ENCODE assay signal across 27 cellular contexts in genomic region chrX:152658302-152658701, GRCh38. TPM values are rescaled to one million over a fixed set of nuclear protein-coding genes. Genes with fewer than 3 reads are reported as not detected.
DNase-seq lines count a peak whose midpoint lies in the region; ATAC-seq and TF ChIP-seq lines count a peak whose summit lies in the region.
"Had no signal": no experiment of that assay in that cellular context is flagged by ENCODE, and none has a peak within 500 bp of the region (broad histone marks: within the 10 kb centered on the region; RNA-seq: fewer than 3 reads in every experiment).

No MANE protein-coding gene starts in this region.

- no peak overlapping the region for H2BK15ac ChIP-seq in mesenchymal stem cell (ENCODE audit: low read depth, poor library complexity, severe bottlenecking)

- H3K36me3 Mint-ChIP-seq in endodermal cell (ENCODE audit: low read depth) (no peaks in the 10 kb centered on the region), CD14-positive monocyte (no peaks in the 10 kb centered on the region)
- H3K36me3 Mint-ChIP-seq: activated CD8-positive, alpha-beta memory T cell treated with anti-CD3 and anti-CD28 coated beads, Interleukin-2, amount 10 ng/mL, durations not matched to agents 7 days and 5 days; activated naive CD4-positive, alpha-beta T cell treated with anti-CD3 and anti-CD28 coated beads, Interleukin-2, amount 50 U/mL, for 72 hours had no signal

- H3K23ac ChIP-seq in mesenchymal stem cell (ENCODE audit: low read length in 2 of 2): no peak overlapping the region

- no peaks in the 10 kb centered on the region for H3F3A ChIP-seq in OCI-LY1 (ENCODE audit: insufficient read depth, low read length)

- no peaks in the 10 kb centered on the region for H4K20me1 ChIP-seq in OCI-LY1 (ENCODE audit: insufficient read depth, low read length)

- H3K4me1 Mint-ChIP-seq in endodermal cell: no peaks in the 10 kb centered on the region
- H3K4me1 Mint-ChIP-seq in CD14-positive monocyte: no peaks in the 10 kb centered on the region
- H3K4me1 Mint-ChIP-seq: activated CD4-positive, alpha-beta T cell treated with anti-CD3 and anti-CD28 coated beads, Interleukin-2, amount 10 ng/mL, durations not matched to agents 7 days and 5 days; activated CD8-positive, alpha-beta memory T cell treated with anti-CD3 and anti-CD28 coated beads, Interleukin-2, amount 10 ng/mL, durations not matched to agents 7 days and 5 days had no signal

- no peaks in the 10 kb centered on the region for H3K27me3 Mint-ChIP-seq in endodermal cell (ENCODE audit: insufficient read depth)
- H3K27me3 Mint-ChIP-seq in CD14-positive monocyte (ENCODE audit: low read depth in 3 of 3): peaks cover 1 to 2% (median 2%) of the 10 kb centered on the region in 3 donors
- H3K27me3 Mint-ChIP-seq: activated CD4-positive, alpha-beta T cell treated with anti-CD3 and anti-CD28 coated beads, Interleukin-2, amount 10 ng/mL, durations not matched to agents 7 days and 5 days; activated CD8-positive, alpha-beta memory T cell treated with anti-CD3 and anti-CD28 coated beads, Interleukin-2, amount 10 ng/mL, durations not matched to agents 7 days and 5 days had no signal

- H3K4ac ChIP-seq in mesenchymal stem cell (ENCODE audit: low read depth in 1 of 2, low read length in 2 of 2): no peak overlapping the region

- H2AFZ ChIP-seq in OCI-LY1 (ENCODE audit: low read length) (no peak overlapping the region), mesenchymal stem cell (ENCODE audit: low read depth, low read length) (no peak overlapping the region)

- H3K9me3 Mint-ChIP-seq in endodermal cell (peaks cover 36% of the 10 kb centered on the region), CD14-positive monocyte (no peaks in the 10 kb centered on the region)
- H3K9me3 Mint-ChIP-seq: activated CD4-positive, alpha-beta T cell treated with anti-CD3 and anti-CD28 coated beads, Interleukin-2, amount 10 ng/mL, durations not matched to agents 7 days and 5 days; activated naive CD4-positive, alpha-beta T cell treated with anti-CD3 and anti-CD28 coated beads, Interleukin-2, amount 50 U/mL, for 72 hours; activated T-helper 1 cell treated with anti-CD3 and anti-CD28 coated beads, Interleukin-12 subunit alpha, Interleukin-12 subunit beta, Interleukin-2, Interleukin-4 antibody, amounts not matched to agents 30 ng/mL and 10 ng/mL and 1 ng/mL, durations not matched to agents 14 hours and 24 hours and 36 hours had no signal

- CTCF ChIA-PET in A673 (lab: Charles Lee): no interaction called here

- H3K27ac ChIP-seq in A673 (ENCODE audit: low read depth, low read length, poor library complexity, severe bottlenecking) (no peak overlapping the region), OCI-LY1 (ENCODE audit: low read depth, low read length, poor library complexity, severe bottlenecking) (no peak overlapping the region), endodermal cell (ENCODE audit: low read depth, low read length) (no peak overlapping the region), mesenchymal stem cell (ENCODE audit: low read length, poor library complexity, severe bottlenecking) (no peak overlapping the region)
- H3K27ac ChIP-seq: thoracic aorta had no signal

- POLR2A ChIA-PET in A673 (lab: Charles Lee; ENCODE audit: low non-redundant PET): no interaction called here

- H3K14ac ChIP-seq in mesenchymal stem cell (ENCODE audit: low read length in 2 of 2): no peak overlapping the region

- H3K9me2 ChIP-seq in OCI-LY1 (ENCODE audit: low read depth, low read length): no peaks in the 10 kb centered on the region

- H3K4me1 ChIP-seq in A673 (ENCODE audit: insufficient read depth, low read length, poor library complexity, severe bottlenecking) (no peaks in the 10 kb centered on the region), OCI-LY1 (ENCODE audit: insufficient read depth, low read length, severe bottlenecking) (no peaks in the 10 kb centered on the region), endodermal cell (ENCODE audit: control insufficient read depth, insufficient read depth, low read length) (no peaks in the 10 kb centered on the region), mesenchymal stem cell (ENCODE audit: control insufficient read depth, insufficient read depth, low read depth, low read length) (no peaks in the 10 kb centered on the region)

- H3K18ac ChIP-seq in mesenchymal stem cell (ENCODE audit: low read depth in 1 of 2, low read length in 2 of 2): no peak overlapping the region

- no peak overlapping the region for H3K4me3 Mint-ChIP-seq in endodermal cell
- H3K4me3 Mint-ChIP-seq in CD14-positive monocyte: peak overlapping the region in 1 of 2 donors; percentile 54
- H3K4me3 Mint-ChIP-seq: activated CD4-positive, alpha-beta T cell treated with anti-CD3 and anti-CD28 coated beads, Interleukin-2, amount 10 ng/mL, durations not matched to agents 7 days and 5 days; activated CD8-positive, alpha-beta memory T cell treated with anti-CD3 and anti-CD28 coated beads, Interleukin-2, amount 10 ng/mL, durations not matched to agents 7 days and 5 days; activated T-helper 1 cell treated with anti-CD3 and anti-CD28 coated beads, Interleukin-12 subunit alpha, Interleukin-12 subunit beta, Interleukin-2, Interleukin-4 antibody, amounts not matched to agents 30 ng/mL and 10 ng/mL and 1 ng/mL, durations not matched to agents 14 hours and 24 hours and 36 hours had no signal

- H3K4me3 ChIP-seq in A673 (ENCODE audit: low read depth, low read length, poor library complexity, severe bottlenecking): no peak overlapping the region
- H3K4me3 ChIP-seq in OCI-LY1 (ENCODE audit: low read depth, low read length, poor library complexity, severe bottlenecking): no peak overlapping the region
- H3K4me3 ChIP-seq in endodermal cell (ENCODE audit: low read length): no peak overlapping the region
- no peak overlapping the region for H3K4me3 ChIP-seq in mesenchymal stem cell (ENCODE audit: insufficient read depth in 1 of 2, low read depth in 1 of 2, low read length in 2 of 2)
- H3K4me3 ChIP-seq: lung, smooth muscle cell, thoracic aorta had no signal

- no peak overlapping the region for H2BK5ac ChIP-seq in mesenchymal stem cell (ENCODE audit: low read depth, low read length, poor library complexity, severe bottlenecking)

- H3K27me3 ChIP-seq in A673 (replicated peaks; ENCODE audit: insufficient read depth, low read depth, low read length, poor library complexity): peaks cover 8% of the 10 kb centered on the region
- H3K27me3 ChIP-seq in OCI-LY1 (ENCODE audit: insufficient read depth, low read length): no peaks in the 10 kb centered on the region
- no peaks in the 10 kb centered on the region for H3K27me3 ChIP-seq in endodermal cell (ENCODE audit: control insufficient read depth, insufficient read depth, low read length, poor library complexity, severe bottlenecking)
- H3K27me3 ChIP-seq in mesenchymal stem cell (ENCODE audit: control insufficient read depth in 1 of 2, insufficient read depth in 1 of 2, low read length in 2 of 2): peaks cover 0 to 36% of the 10 kb centered on the region in 2 experiments

- intact Hi-C loops in A673 (cut with micrococcal nuclease; ENCODE audit: unreplicated experiment) (no loop called here), CD14-positive monocyte (cut with micrococcal nuclease) (no loop called here)

- no peaks in the 10 kb centered on the region for H3K79me2 ChIP-seq in OCI-LY1 (ENCODE audit: insufficient read depth, low read length)

- H3K4me2 ChIP-seq in OCI-LY1 (ENCODE audit: low read length): no peak overlapping the region
- H3K4me2 ChIP-seq in mesenchymal stem cell (ENCODE audit: low read length, poor library complexity, severe bottlenecking): no peak overlapping the region
- H3K4me2 ChIP-seq: smooth muscle cell had no signal

- no peak for ATAC-seq in activated CD4-positive, CD25-positive, alpha-beta regulatory T cell treated with anti-CD3 and anti-CD28 coated beads, Interleukin-2, amount 50 U/mL, for 24 hours
- ATAC-seq: activated CD8-positive, alpha-beta memory T cell treated with anti-CD3 and anti-CD28 coated beads, Interleukin-2, amount 10 ng/mL, durations not matched to agents 7 days and 5 days; activated naive CD4-positive, alpha-beta T cell treated with anti-CD3 and anti-CD28 coated beads, Interleukin-2, amount 50 U/mL, for 72 hours had no signal

- no peak overlapping the region for H2AK5ac ChIP-seq in mesenchymal stem cell (ENCODE audit: low read length, severe bottlenecking)

- no peak overlapping the region for H2BK120ac ChIP-seq in mesenchymal stem cell (ENCODE audit: low read depth, low read length)

- no peak overlapping the region for H4K91ac ChIP-seq in mesenchymal stem cell (ENCODE audit: low read length)

- H3K79me1 ChIP-seq in mesenchymal stem cell (replicated peaks; ENCODE audit: low read length, poor library complexity, severe bottlenecking): no peaks in the 10 kb centered on the region

- TF ChIP-seq CTCF in A673 (conservative IDR thresholded peaks at IDR 0.05; ENCODE audit: low read depth, low read length): peak; percentile 35; the same call in 1 of the 2 replicates
- TF ChIP-seq CTCF in GM12873 (IDR thresholded peaks at IDR 0.05; ENCODE audit: insufficient read depth, low read depth, low read length, missing control alignments): peak; percentile 22
- TF ChIP-seq CTCF in OCI-LY1 (IDR thresholded peaks at IDR 0.05; ENCODE audit: low read length): peak; percentile 34; the same call in 1 of the 2 replicates
- peak; percentile 64 for TF ChIP-seq CTCF in endodermal cell (conservative IDR thresholded peaks at IDR 0.05)
- TF ChIP-seq CTCF in CD14-positive monocyte (IDR thresholded peaks at IDR 0.05): no peak

- H2BK12ac ChIP-seq in mesenchymal stem cell (ENCODE audit: low read length in 2 of 2): no peak overlapping the region

- 67% methylated on average over 2 of the region's 2 CpGs; no CpG with 5 or more reads in 1 of the 2 experiments for WGBS in endodermal cell (ENCODE audit: insufficient coverage in 1 of 2, insufficient read length in 1 of 2), 2 experiments
- 0% methylated on average over 1 of the region's 2 CpGs for WGBS in mesenchymal stem cell

- H3K9me3 ChIP-seq in A673 (ENCODE audit: low read depth, low read length, poor library complexity, severe bottlenecking): no peaks in the 10 kb centered on the region
- no peaks in the 10 kb centered on the region for H3K9me3 ChIP-seq in OCI-LY1 (ENCODE audit: low read length)
- no peaks in the 10 kb centered on the region for H3K9me3 ChIP-seq in endodermal cell (ENCODE audit: control insufficient read depth, low read length)
- no peaks in the 10 kb centered on the region for H3K9me3 ChIP-seq in mesenchymal stem cell (ENCODE audit: control insufficient read depth, low read length)
- H3K9me3 ChIP-seq: thoracic aorta had no signal

- no TSS peak for BruUV-seq in A673 (replicated peaks; lab: Mats Ljungman, UMichigan)

- DNase-seq in A673 (ENCODE audit: low spot score) (no peak), endodermal cell (peak; percentile 70), mesenchymal stem cell (no peak), NCI-H2081 treated with DMSO at 0.1 percent for 48 hours (lab: John Stamatoyannopoulos, UW) (no peak), CD14-positive monocyte (ENCODE audit: low spot score) (no peak)
- DNase-seq: activated CD4-positive, alpha-beta T cell treated with anti-CD3 and anti-CD28 coated beads, Interleukin-2, amount 10 ng/mL, durations not matched to agents 7 days and 5 days; activated CD8-positive, alpha-beta memory T cell treated with anti-CD3 and anti-CD28 coated beads, Interleukin-2, amount 10 ng/mL, durations not matched to agents 7 days and 5 days; aorta; central memory CD4-positive, alpha-beta T cell; DND-41; erythroblast; NCI-H1436; NCI-H2171; NCI-H524 treated with DMSO at 0.1 percent for 48 hours; stimulated activated CD4-positive, alpha-beta T cell treated with anti-CD3 and anti-CD28 coated beads, Interleukin-4, amount 100 ng/mL, for 1 hour; stimulated activated naive CD4-positive, alpha-beta T cell treated with Interleukin-2 at 50 U/mL for 16 hours; T-helper 2 cell had no signal

- H3K36me3 ChIP-seq in A673 (ENCODE audit: insufficient read depth, low read length, poor library complexity, severe bottlenecking) (no peaks in the 10 kb centered on the region), OCI-LY1 (ENCODE audit: insufficient read depth, low read length) (no peaks in the 10 kb centered on the region), endodermal cell (ENCODE audit: control insufficient read depth, insufficient read depth, low read length) (no peaks in the 10 kb centered on the region), mesenchymal stem cell (ENCODE audit: control insufficient read depth in 1 of 2, insufficient read depth in 2 of 2, low read depth in 1 of 2, low read length in 2 of 2) (no peaks in the 10 kb centered on the region)
- H3K36me3 ChIP-seq: thoracic aorta had no signal

- H3K9ac ChIP-seq in OCI-LY1 (ENCODE audit: low read length): no peak overlapping the region
- H3K9ac ChIP-seq in endodermal cell (ENCODE audit: extremely low read depth, low read length, poor library complexity, severe bottlenecking): no peak overlapping the region
- H3K9ac ChIP-seq in mesenchymal stem cell (ENCODE audit: low read length): no peak overlapping the region

- no peak overlapping the region for H3K27ac Mint-ChIP-seq in endodermal cell
- H3K27ac Mint-ChIP-seq in CD14-positive monocyte: no peak overlapping the region
- H3K27ac Mint-ChIP-seq: activated CD4-positive, alpha-beta T cell treated with anti-CD3 and anti-CD28 coated beads, Interleukin-2, amount 10 ng/mL, durations not matched to agents 7 days and 5 days; activated CD8-positive, alpha-beta memory T cell treated with anti-CD3 and anti-CD28 coated beads, Interleukin-2, amount 10 ng/mL, durations not matched to agents 7 days and 5 days; activated naive CD4-positive, alpha-beta T cell treated with anti-CD3 and anti-CD28 coated beads, Interleukin-2, amount 50 U/mL, for 72 hours; activated T-helper 1 cell treated with anti-CD3 and anti-CD28 coated beads, Interleukin-12 subunit alpha, Interleukin-12 subunit beta, Interleukin-2, Interleukin-4 antibody, amounts not matched to agents 30 ng/mL and 10 ng/mL and 1 ng/mL, durations not matched to agents 14 hours and 24 hours and 36 hours had no signal

- no peak overlapping the region for H4K8ac ChIP-seq in mesenchymal stem cell (ENCODE audit: low read length)

RNA-seq across cellular contexts. Expression of gene GABRQ, which starts 20.6 kb away (rescaled TPM):
- total RNA-seq in A673 (2021): not detected in 2 replicates
- 1 to 10 TPM; 1.7 TPM for total RNA-seq in endodermal cell
- polyA plus RNA-seq in endodermal cell (2013, experiment 1 of 2): 1.7 TPM
- 1.4 TPM for polyA plus RNA-seq in endodermal cell (2013, experiment 2 of 2)
- not detected for polyA plus RNA-seq in mesenchymal stem cell (2013, experiment 1 of 2)
- not detected for polyA plus RNA-seq in mesenchymal stem cell (2013, experiment 2 of 2)
- polyA plus RNA-seq in CD14-positive monocyte: not detected
- total RNA-seq: activated CD4-positive, alpha-beta T cell treated with anti-CD3 and anti-CD28 coated beads, Interleukin-2, amount 10 ng/mL, durations not matched to agents 7 days and 5 days; activated CD8-positive, alpha-beta memory T cell treated with anti-CD3 and anti-CD28 coated beads, Interleukin-2, amount 10 ng/mL, durations not matched to agents 7 days and 5 days; activated T-helper 1 cell treated with anti-CD3 and anti-CD28 coated beads, Interleukin-12 subunit alpha, Interleukin-12 subunit beta, Interleukin-2, Interleukin-4 antibody, amounts not matched to agents 30 ng/mL and 10 ng/mL and 1 ng/mL, durations not matched to agents 14 hours and 24 hours and 36 hours; thoracic aorta had no signal
- polyA plus RNA-seq: aorta, lung had no signal

RNA-seq across cellular contexts. Expression of gene MAGEA3, which starts 40.3 kb away (rescaled TPM):
- total RNA-seq in A673 (2021): not detected in 2 replicates
- not detected for total RNA-seq in endodermal cell
- not detected for polyA plus RNA-seq in endodermal cell (2013, experiment 1 of 2)
- polyA plus RNA-seq in endodermal cell (2013, experiment 2 of 2): not detected
- polyA plus RNA-seq in mesenchymal stem cell (2013, experiment 1 of 2): not detected
- polyA plus RNA-seq in mesenchymal stem cell (2013, experiment 2 of 2): not detected
- not detected for polyA plus RNA-seq in CD14-positive monocyte
- total RNA-seq: activated CD4-positive, alpha-beta T cell treated with anti-CD3 and anti-CD28 coated beads, Interleukin-2, amount 10 ng/mL, durations not matched to agents 7 days and 5 days; activated CD8-positive, alpha-beta memory T cell treated with anti-CD3 and anti-CD28 coated beads, Interleukin-2, amount 10 ng/mL, durations not matched to agents 7 days and 5 days; activated naive CD4-positive, alpha-beta T cell treated with anti-CD3 and anti-CD28 coated beads, Interleukin-2, amount 50 U/mL, for 72 hours; activated T-helper 1 cell treated with anti-CD3 and anti-CD28 coated beads, Interleukin-12 subunit alpha, Interleukin-12 subunit beta, Interleukin-2, Interleukin-4 antibody, amounts not matched to agents 30 ng/mL and 10 ng/mL and 1 ng/mL, durations not matched to agents 14 hours and 24 hours and 36 hours; aorta; frontal cortex; kidney epithelial cell; lung; smooth muscle cell; thoracic aorta had no signal
- polyA plus RNA-seq: aorta, lung, smooth muscle cell had no signal

RNA-seq across cellular contexts. Expression of gene CSAG2, which starts 50.8 kb away (rescaled TPM):
- total RNA-seq in A673 (2021) (not detected in 2 replicates), endodermal cell (under 1 TPM in 1 of 2 donors, not detected in 1; 0.35 TPM)
- polyA plus RNA-seq in endodermal cell (2013, experiment 1 of 2): not detected
- polyA plus RNA-seq in endodermal cell (2013, experiment 2 of 2): not detected
- polyA plus RNA-seq in mesenchymal stem cell (2013, experiment 1 of 2): not detected
- polyA plus RNA-seq in mesenchymal stem cell (2013, experiment 2 of 2): not detected
- not detected for polyA plus RNA-seq in CD14-positive monocyte
- total RNA-seq: activated naive CD4-positive, alpha-beta T cell treated with anti-CD3 and anti-CD28 coated beads, Interleukin-2, amount 50 U/mL, for 72 hours; aorta; frontal cortex; kidney epithelial cell; lung; smooth muscle cell; thoracic aorta had no signal
- polyA plus RNA-seq: aorta, lung, smooth muscle cell had no signal

RNA-seq across cellular contexts. Expression of gene MAGEA2B, which starts 56.1 kb away (rescaled TPM):
- total RNA-seq in A673 (2021): not detected in 2 replicates
- total RNA-seq in endodermal cell: not detected
- not detected for polyA plus RNA-seq in endodermal cell (2013, experiment 1 of 2)
- polyA plus RNA-seq in endodermal cell (2013, experiment 2 of 2): not detected
- not detected for polyA plus RNA-seq in mesenchymal stem cell (2013, experiment 1 of 2)
- polyA plus RNA-seq in mesenchymal stem cell (2013, experiment 2 of 2): not detected
- polyA plus RNA-seq in CD14-positive monocyte: not detected
- total RNA-seq: activated CD4-positive, alpha-beta T cell treated with anti-CD3 and anti-CD28 coated beads, Interleukin-2, amount 10 ng/mL, durations not matched to agents 7 days and 5 days; activated CD8-positive, alpha-beta memory T cell treated with anti-CD3 and anti-CD28 coated beads, Interleukin-2, amount 10 ng/mL, durations not matched to agents 7 days and 5 days; activated naive CD4-positive, alpha-beta T cell treated with anti-CD3 and anti-CD28 coated beads, Interleukin-2, amount 50 U/mL, for 72 hours; activated T-helper 1 cell treated with anti-CD3 and anti-CD28 coated beads, Interleukin-12 subunit alpha, Interleukin-12 subunit beta, Interleukin-2, Interleukin-4 antibody, amounts not matched to agents 30 ng/mL and 10 ng/mL and 1 ng/mL, durations not matched to agents 14 hours and 24 hours and 36 hours; aorta; frontal cortex; kidney epithelial cell; lung; smooth muscle cell; thoracic aorta had no signal
- polyA plus RNA-seq: aorta, lung, smooth muscle cell had no signal
